8 cellular contexts compared by ENCODE assay signal in the genomic region with DNA sequence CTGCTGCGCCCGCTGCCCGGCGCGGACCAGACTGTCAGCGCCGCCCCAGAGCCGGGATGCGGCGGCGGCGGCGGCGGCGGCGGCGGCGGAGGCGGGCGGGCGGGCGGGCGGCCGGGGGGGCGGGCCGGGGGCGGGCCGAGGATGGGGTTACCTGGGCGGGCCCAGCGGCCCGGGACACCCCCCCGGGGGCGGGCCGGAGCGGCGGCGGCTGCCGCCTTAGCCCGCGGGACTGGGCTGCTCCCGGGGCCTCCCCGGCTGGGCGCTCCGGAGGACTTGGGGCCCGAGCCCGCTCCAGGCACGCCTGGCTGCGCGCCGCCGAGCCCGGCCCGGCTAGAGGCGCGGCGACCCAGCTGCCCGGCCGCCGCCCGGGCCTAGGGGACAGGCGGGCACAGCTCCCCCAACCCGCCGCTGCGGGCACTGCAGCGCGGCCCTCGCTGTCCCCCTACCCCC. TPM values are rescaled to one million over a fixed set of nuclear protein-coding genes. Genes with fewer than 3 reads are reported as not detected.
DNase-seq lines count a peak whose midpoint lies in the region; ATAC-seq and TF ChIP-seq lines count a peak whose summit lies in the region.

WNT4 (minus strand) TSS at position 33 of the 450 bp plus-strand sequence. CDS start 175 bp downstream, outside the sequence.

- peak; percentile 24; the same call in 1 of the 3 replicates for TF ChIP-seq CTCF in GM12872 (IDR thresholded peaks at IDR 0.05; ENCODE audit: insufficient read depth, low read depth, low read length)
- TF ChIP-seq CTCF in left lung (IDR thresholded peaks at IDR 0.05) = no peak
- TF ChIP-seq CTCF in testis (IDR thresholded peaks at IDR 0.05) = no peak

- H3K36me3 ChIP-seq in ACC112 (ENCODE audit: insufficient read depth, low read length) (no peaks in the 10 kb centered on the region), left lung (no peaks in the 10 kb centered on the region), testis (ENCODE audit: low read depth, missing control alignments) (no peaks in the 10 kb centered on the region)

- H3K27ac ChIP-seq in ACC112 (ENCODE audit: low read depth, low read length) (no peak within 1 kb of the TSS), left lung (peak within 1 kb of the TSS in 1 of 2 donors; percentile 19), testis (no peak within 1 kb of the TSS)

- peak; percentile 60 for ATAC-seq in central memory CD8-positive, alpha-beta T cell (replicated peaks; ENCODE audit: extremely low read depth, poor library complexity, severe bottlenecking)
- ATAC-seq in left lung (peak; percentile 82), HG03139 (IDR thresholded peaks at IDR 0.05; ENCODE audit: unreplicated experiment) (no peak)

- DNase-seq in RPMI7951 (ENCODE audit: low read depth) = peak; percentile 54
- DNase-seq in central memory CD8-positive, alpha-beta T cell (ENCODE audit: low spot score in 2 of 2) = no peak
- DNase-seq in left lung = peak; percentile 46 to 87
- no peak for DNase-seq in testis
- no peak for DNase-seq in SHP77 treated with DMSO at 0.1 percent for 48 hours (lab: John Stamatoyannopoulos, UW)

- H3K4me3 Mint-ChIP-seq in central memory CD8-positive, alpha-beta T cell = peak within 1 kb of the TSS; percentile 84

- peak within 1 kb of the TSS; percentile 63 for H3K4me3 ChIP-seq in ACC112 (ENCODE audit: low read depth, low read length)
- H3K4me3 ChIP-seq in left lung = peak within 1 kb of the TSS; percentile 31 to 39
- peak within 1 kb of the TSS; percentile 46 to 58 for H3K4me3 ChIP-seq in testis

- H3K4me1 ChIP-seq in ACC112 (ENCODE audit: control insufficient read depth, insufficient read depth, low read length, unreplicated experiment) (no peaks in the 10 kb centered on the region), left lung (peaks cover 8 to 10% of the 10 kb centered on the region in 2 donors), testis (no peaks in the 10 kb centered on the region)

- H3K36me3 Mint-ChIP-seq in central memory CD8-positive, alpha-beta T cell (ENCODE audit: insufficient read depth) = peaks cover 4% of the 10 kb centered on the region

- intact Hi-C loops in left lung (cut with DNase I) = no loop called here
- intact Hi-C loops in testis (cut with DNase I; ENCODE audit: low total_unique reads) = no loop called here

- no peaks in the 10 kb centered on the region for H3K79me2 ChIP-seq in ACC112 (ENCODE audit: control insufficient read depth, insufficient read depth, low read length, unreplicated experiment)

- peak within 1 kb of the TSS; percentile 44 for H3K27ac Mint-ChIP-seq in central memory CD8-positive, alpha-beta T cell (ENCODE audit: low read depth)

- H3K4me1 Mint-ChIP-seq in central memory CD8-positive, alpha-beta T cell = peaks cover 14% of the 10 kb centered on the region

- H3K27me3 Mint-ChIP-seq in central memory CD8-positive, alpha-beta T cell = peaks cover 68% of the 10 kb centered on the region

- H3K9me3 ChIP-seq in left lung (no peaks in the 10 kb centered on the region), testis (no peaks in the 10 kb centered on the region)

- H3K27me3 ChIP-seq in ACC112 (ENCODE audit: insufficient read depth, low read length) = peaks cover 62% of the 10 kb centered on the region
- peaks cover 24 to 82% of the 10 kb centered on the region in 2 donors for H3K27me3 ChIP-seq in left lung
- no peaks in the 10 kb centered on the region for H3K27me3 ChIP-seq in testis

- H3K9me3 Mint-ChIP-seq in central memory CD8-positive, alpha-beta T cell = no peaks in the 10 kb centered on the region

- TF ChIP-seq POLR2A in testis (IDR thresholded peaks at IDR 0.05) = no peak

- no CpG with 5 or more reads among the region's 67 CpGs for WGBS in testis, 2 donors

- no peak within 1 kb of the TSS for H2AFZ ChIP-seq in ACC112 (ENCODE audit: low read length, unreplicated experiment)

RNA-seq across cellular contexts. Expression of gene WNT4, which starts in this region (rescaled TPM):
- total RNA-seq in RPMI7951 (2014; rRNA removed; shearing (Covaris generic)) = not detected in 2 replicates
- total RNA-seq in left lung (1 to 10 TPM; 1.8 to 4.0 TPM), testis (under 1 TPM; 0.55 to 0.74 TPM)
- polyA plus RNA-seq in testis (ENCODE audit: insufficient read depth, low read depth, low replicate concordance) = 3.2 TPM

Comparison
In these comparisons a context has a peak if more than half of its experiments do, and no peak if none do; other contexts are left out.
1. Peak in DNase-seq in RPMI7951; RNA of the gene not detected or under 1 TPM.
2. DNase-seq: peak in left lung (2 of 2); none in central memory CD8-positive, alpha-beta T cell (0 of 2), testis (single experiment) and SHP77 treated with DMSO at 0.1 percent for 48 hours (single experiment).
3. Peak in every context shown above with its lines, with median percentiles within 50 percentile points of each other: H3K4me3 ChIP-seq.